ENCODE assay signal across 8 cellular contexts in genomic region chr7:33061282-33061928, GRCh38. TPM values are rescaled to one million over a fixed set of nuclear protein-coding genes. Genes with fewer than 3 reads are reported as not detected.
DNase-seq lines count a peak whose midpoint lies in the region; TF ChIP-seq lines count a peak whose summit lies in the region.

No MANE protein-coding gene starts in this region.

- 14 to 31% (median 25%) methylated on average over 7 of the region's 7 CpGs for WGBS in adrenal gland, 4 donors
- no CpG with 5 or more reads among the region's 7 CpGs for WGBS in mesendoderm (ENCODE audit: extremely low coverage, insufficient coverage, low lambda C conversion rate)

- no peak overlapping the region for H2BK5ac ChIP-seq in mesendoderm (ENCODE audit: low read length)

- H3K4me1 ChIP-seq in HAP-1 = peaks cover 6% of the 10 kb centered on the region; the same call in 1 of the 2 replicates
- peaks cover 25 to 41% of the 10 kb centered on the region in 2 donors for H3K4me1 ChIP-seq in adrenal gland (replicated peaks in 1 of 2)
- peaks cover 3% of the 10 kb centered on the region for H3K4me1 ChIP-seq in mesendoderm (ENCODE audit: control insufficient read depth, low read depth, low read length)

- DNase-seq in HAP-1 (ENCODE audit: low spot score in 2 of 2) (no peak), adrenal gland (no peak), mesendoderm (no peak), NCI-H345 treated with DMSO at 0.1 percent for 48 hours (lab: John Stamatoyannopoulos, UW; ENCODE audit: unreplicated experiment) (no peak), cerebellum (ENCODE audit: low spot score) (no peak), NCI-H510A (lab: John Stamatoyannopoulos, UW) (no peak), D341Med (ENCODE audit: low spot score) (no peak)

- peaks cover 5% of the 10 kb centered on the region for H3K9me3 ChIP-seq in HAP-1
- H3K9me3 ChIP-seq in adrenal gland (replicated peaks in 1 of 3) = peaks cover 0 to 5% (median 0%) of the 10 kb centered on the region in 3 donors

- no peak overlapping the region for H2BK120ac ChIP-seq in mesendoderm (ENCODE audit: low read depth, low read length)

- H3K4ac ChIP-seq in mesendoderm (ENCODE audit: low read depth, low read length) = no peak overlapping the region

- H3K4me2 ChIP-seq in mesendoderm (ENCODE audit: low read length) = peak overlapping the region; percentile 42

- no peak for TF ChIP-seq POLR2A in adrenal gland (IDR thresholded peaks at IDR 0.05)

- peaks cover 8% of the 10 kb centered on the region for H3K79me1 ChIP-seq in mesendoderm (ENCODE audit: low read length)

- H3K27ac ChIP-seq in 22Rv1 (peak overlapping the region; percentile 95), adrenal gland (no peak overlapping the region), mesendoderm (ENCODE audit: low read depth, low read length) (no peak overlapping the region)

- peak overlapping the region; percentile 80 for H3K4me3 ChIP-seq in HAP-1
- peak overlapping the region in 3 of 4 donors; percentile 83 to 99 (median 87) for H3K4me3 ChIP-seq in adrenal gland
- H3K4me3 ChIP-seq in mesendoderm (ENCODE audit: low read length) = no peak overlapping the region

- H3K18ac ChIP-seq in mesendoderm (ENCODE audit: low read length) = no peak overlapping the region

- peak overlapping the region; percentile 48 for H3K9ac ChIP-seq in mesendoderm (ENCODE audit: low read length)

- no peak for TF ChIP-seq CTCF in 22Rv1 (IDR thresholded peaks at IDR 0.05)
- no peak for TF ChIP-seq CTCF in adrenal gland (IDR thresholded peaks at IDR 0.05)

- H4K5ac ChIP-seq in mesendoderm (ENCODE audit: low read length) = no peak overlapping the region

- no peaks in the 10 kb centered on the region; the same call in none of the 2 replicates for H3K36me3 ChIP-seq in HAP-1 (replicated peaks)
- no peaks in the 10 kb centered on the region for H3K36me3 ChIP-seq in adrenal gland (replicated peaks in 1 of 2)
- H3K36me3 ChIP-seq in mesendoderm (ENCODE audit: control insufficient read depth, insufficient read depth, low read length) = no peaks in the 10 kb centered on the region

- no peak overlapping the region for H4K8ac ChIP-seq in mesendoderm (ENCODE audit: low read depth, low read length)

- H3K79me2 ChIP-seq in mesendoderm (ENCODE audit: control insufficient read depth, insufficient read depth, low read length) = peaks cover 29% of the 10 kb centered on the region

- no peak overlapping the region for H2AK5ac ChIP-seq in mesendoderm (ENCODE audit: low read length)

- H3K27me3 ChIP-seq in HAP-1 (ENCODE audit: low read depth) (no peaks in the 10 kb centered on the region), adrenal gland (no peaks in the 10 kb centered on the region), mesendoderm (ENCODE audit: insufficient read depth, low read length, poor library complexity) (no peaks in the 10 kb centered on the region)

- H2BK15ac ChIP-seq in mesendoderm (replicated peaks; ENCODE audit: low read depth) = no peak overlapping the region

- no peak overlapping the region for H3K56ac ChIP-seq in mesendoderm (ENCODE audit: low read length)

- no peak overlapping the region for H3K23ac ChIP-seq in mesendoderm (ENCODE audit: low read length)

- in situ Hi-C loops in HAP-1 (cut with MboI; ENCODE audit: low sequenced_read_pairs) = no loop called here

- intact Hi-C loops in adrenal gland (cut with DNase I) = no loop called here

RNA-seq across cellular contexts. Expression of gene NT5C3A, which starts 1.2 kb away (rescaled TPM):
- total RNA-seq in adrenal gland (10 to 100 TPM in 7 of 8 donors, 1 to 10 TPM in 1; 10.0 to 65.5 (median 21.3) TPM), cerebellum (59.2 TPM)
- 10 to 100 TPM; 13.1 to 34.4 (median 23.6) TPM for polyA plus RNA-seq in adrenal gland
- polyA plus RNA-seq in mesendoderm (2013, experiment 1 of 2) = 33.3 TPM
- 33.0 TPM for polyA plus RNA-seq in mesendoderm (2013, experiment 2 of 2)

RNA-seq across cellular contexts. Expression of gene RP9, which starts 47.8 kb away (rescaled TPM):
- total RNA-seq in adrenal gland (10 to 100 TPM in 5 of 8 donors, 1 to 10 TPM in 3; 4.2 to 12.8 (median 11.3) TPM), cerebellum (9.0 TPM)
- 10 to 100 TPM; 18.8 to 22.4 (median 19.9) TPM for polyA plus RNA-seq in adrenal gland
- polyA plus RNA-seq in mesendoderm (2013, experiment 1 of 2) = 26.3 TPM
- polyA plus RNA-seq in mesendoderm (2013, experiment 2 of 2) = 26.9 TPM
